In the genomic region with DNA sequence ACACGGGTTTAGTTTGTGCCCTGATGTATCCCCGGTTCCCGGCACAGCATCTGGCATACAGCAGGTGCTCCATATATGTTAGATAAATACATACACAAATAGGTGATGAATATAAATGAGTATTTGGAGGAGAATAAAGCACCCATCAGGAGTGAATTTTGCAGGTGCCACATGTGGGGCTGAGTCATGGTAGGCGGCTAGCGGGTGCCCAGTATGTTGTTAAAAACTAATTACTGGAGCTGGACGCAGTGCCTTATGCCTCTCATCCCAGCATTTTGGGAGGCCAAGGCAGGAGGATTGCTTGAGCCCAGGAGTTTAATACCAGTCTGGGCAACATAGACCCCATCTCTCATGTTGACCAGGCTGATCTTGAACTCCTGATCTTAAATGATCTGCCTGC, we compare ENCODE assay signal across 18 cellular contexts. TPM values are rescaled to one million over a fixed set of nuclear protein-coding genes. Genes with fewer than 3 reads are reported as not detected.
DNase-seq lines count a peak whose midpoint lies in the region; ATAC-seq and TF ChIP-seq lines count a peak whose summit lies in the region.
"Had no signal": no experiment of that assay in that cellular context is flagged by ENCODE, and none has a peak within 500 bp of the region (broad histone marks: within the 10 kb centered on the region; RNA-seq: fewer than 3 reads in every experiment).

No MANE protein-coding gene starts in this region.

- H3K27me3 Mint-ChIP-seq in brain (peaks cover 4% of the 10 kb centered on the region), nephron progenitor cell (ENCODE audit: low read depth, poor library complexity) (peaks cover 7% of the 10 kb centered on the region), type B pancreatic cell (no peaks in the 10 kb centered on the region)

- H3K9me3 ChIP-seq in right cardiac atrium (ENCODE audit: control insufficient read depth, low read length) (no peaks in the 10 kb centered on the region), right atrium auricular region (no peaks in the 10 kb centered on the region)
- H3K9me3 ChIP-seq: BLaER1 treated with 17β-estradiol and CSF1 and Interleukin-3, amounts not matched to agents 10 nM and 100 nM; HAP-1 had no signal

- TF ChIP-seq CTCF in right atrium auricular region (IDR thresholded peaks at IDR 0.05) (no peak), brain (conservative IDR thresholded peaks at IDR 0.05) (no peak), nephron progenitor cell (IDR thresholded peaks at IDR 0.05) (no peak), type B pancreatic cell (conservative IDR thresholded peaks at IDR 0.05) (no peak)

- H3K27ac Mint-ChIP-seq in brain: peak overlapping the region in 4 of 5 experiments; percentile 48 to 84 (median 76)
- peak overlapping the region; percentile 95 for H3K27ac Mint-ChIP-seq in nephron progenitor cell
- peak overlapping the region; percentile 42 for H3K27ac Mint-ChIP-seq in type B pancreatic cell
- H3K27ac Mint-ChIP-seq: CD8-positive, alpha-beta T cell had no signal

- no peaks in the 10 kb centered on the region for H3K36me3 ChIP-seq in right atrium auricular region
- H3K36me3 ChIP-seq: BLaER1 treated with 17β-estradiol and CSF1 and Interleukin-3, amounts not matched to agents 10 nM and 100 nM; HAP-1 had no signal

- 96% methylated on average over 6 of the region's 6 CpGs for WGBS in right cardiac atrium

- intact Hi-C loops in right cardiac atrium (cut with DNase I): loop anchor here in 1 of 4 donors (10.0 kb wide), 1 partner anchor 72 kb away; no protein-coding TSS in a partner anchor

- H3K27ac ChIP-seq in right cardiac atrium (ENCODE audit: low read length) (no peak overlapping the region), right atrium auricular region (no peak overlapping the region)
- H3K27ac ChIP-seq: BLaER1 treated with 17β-estradiol and CSF1 and Interleukin-3, amounts not matched to agents 10 nM and 100 nM; SK-N-MC had no signal

- ATAC-seq in right cardiac atrium (no peak), HG03108 (IDR thresholded peaks at IDR 0.05; ENCODE audit: unreplicated experiment) (no peak)
- ATAC-seq: CD8-positive, alpha-beta T cell had no signal

- peaks cover 0 to 2% (median 0%) of the 10 kb centered on the region in 5 experiments for H3K9me3 Mint-ChIP-seq in brain
- H3K9me3 Mint-ChIP-seq in nephron progenitor cell: no peaks in the 10 kb centered on the region
- no peaks in the 10 kb centered on the region for H3K9me3 Mint-ChIP-seq in type B pancreatic cell
- H3K9me3 Mint-ChIP-seq: CD8-positive, alpha-beta T cell had no signal

- H3K4me3 ChIP-seq in right cardiac atrium (ENCODE audit: low read length): no peak overlapping the region
- H3K4me3 ChIP-seq in right atrium auricular region: no peak overlapping the region
- H3K4me3 ChIP-seq: BLaER1 treated with 17β-estradiol and CSF1 and Interleukin-3, amounts not matched to agents 10 nM and 100 nM; HAP-1; SK-N-MC had no signal

- H3K36me3 Mint-ChIP-seq in brain (no peaks in the 10 kb centered on the region), nephron progenitor cell (ENCODE audit: low read depth) (no peaks in the 10 kb centered on the region), type B pancreatic cell (no peaks in the 10 kb centered on the region)
- H3K36me3 Mint-ChIP-seq: CD8-positive, alpha-beta T cell had no signal

- H3K4me1 ChIP-seq in right cardiac atrium (ENCODE audit: control insufficient read depth, insufficient read depth, low read length): peaks cover 9% of the 10 kb centered on the region
- H3K4me1 ChIP-seq in right atrium auricular region: peaks cover 0 to 34% of the 10 kb centered on the region in 2 donors

- H3K27me3 ChIP-seq in right cardiac atrium (ENCODE audit: control insufficient read depth, insufficient read depth): no peaks in the 10 kb centered on the region
- no peaks in the 10 kb centered on the region for H3K27me3 ChIP-seq in right atrium auricular region
- H3K27me3 ChIP-seq: BLaER1 treated with 17β-estradiol and CSF1 and Interleukin-3, amounts not matched to agents 10 nM and 100 nM had no signal

- no peak overlapping the region for H3K4me3 Mint-ChIP-seq in brain
- H3K4me3 Mint-ChIP-seq in nephron progenitor cell: no peak overlapping the region
- no peak overlapping the region for H3K4me3 Mint-ChIP-seq in type B pancreatic cell
- H3K4me3 Mint-ChIP-seq: CD8-positive, alpha-beta T cell had no signal

- peak; percentile 2 to 37 (median 14) for DNase-seq in right cardiac atrium
- DNase-seq in right atrium auricular region (ENCODE audit: low spot score): no peak
- no peak for DNase-seq in nephron progenitor cell
- no peak for DNase-seq in type B pancreatic cell (ENCODE audit: extremely low spot score, unreplicated experiment)
- DNase-seq in stimulated activated naive CD4-positive, alpha-beta T cell (lab: John Stamatoyannopoulos, UW): no peak
- DNase-seq in NCI-H82 treated with DMSO at 0.1 percent for 48 hours (lab: John Stamatoyannopoulos, UW; ENCODE audit: unreplicated experiment): no peak
- DNase-seq: CD8-positive, alpha-beta T cell; NCI-H1092 treated with DMSO at 0.1 percent for 48 hours; NCI-H146; NCI-H2081; NCI-H2171 treated with DMSO at 0.1 percent for 48 hours; NCI-H446; SHP77 had no signal

- H3K4me1 Mint-ChIP-seq in brain (peaks cover 55% of the 10 kb centered on the region), nephron progenitor cell (peaks cover 72% of the 10 kb centered on the region), type B pancreatic cell (ENCODE audit: unreplicated experiment) (peaks cover 38% of the 10 kb centered on the region)

RNA-seq across cellular contexts. Expression of gene WASF2, which starts 16.7 kb away (rescaled TPM):
- total RNA-seq in right cardiac atrium: 10 to 100 TPM; 64.4 to 77.9 (median 71.5) TPM
- 22.1 TPM for polyA plus RNA-seq in right cardiac atrium
- 10 to 100 TPM; 20.7 to 49.0 TPM for total RNA-seq in right atrium auricular region
- 98.5 TPM for polyA plus RNA-seq in brain (ENCODE audit: insufficient read depth, low read depth, low replicate concordance)
- 113 and 123 TPM in 2 replicates for total RNA-seq in type B pancreatic cell (ENCODE audit: low replicate concordance)

Comparison
In these comparisons a context has a peak if more than half of its experiments do, and no peak if none do; other contexts are left out.
1. DNase-seq: peak in right cardiac atrium (3 of 3); none in right atrium auricular region (single experiment), nephron progenitor cell (single experiment), type B pancreatic cell (single experiment), stimulated activated naive CD4-positive, alpha-beta T cell (0 of 6) and NCI-H82 treated with DMSO at 0.1 percent for 48 hours (single experiment).
2. H3K27ac Mint-ChIP-seq: peak in every context shown above with its lines; median percentile 95 in nephron progenitor cell; 76 in brain; 42 in type B pancreatic cell.